In genomic region chr7:175955-176354, GRCh38 we compare ENCODE assay signal across 31 cellular contexts. TPM values are rescaled to one million over a fixed set of nuclear protein-coding genes. Genes with fewer than 3 reads are reported as not detected.
"Had no signal": no experiment of that assay in that cellular context is flagged by ENCODE, and none has a peak within 500 bp of the region (broad histone marks: within the 10 kb centered on the region; RNA-seq: fewer than 3 reads in every experiment).

No MANE protein-coding gene starts in this region.

- H3K4me1 ChIP-seq: body of pancreas, colonic mucosa had no signal

- FAIRE-seq: endometrium, endothelial cell of umbilical vein had no signal

- H3K9me3 ChIP-seq: adrenal gland, body of pancreas, colonic mucosa, esophagus squamous epithelium, gastroesophageal sphincter had no signal

- H3K27me3 ChIP-seq: adrenal gland, body of pancreas, cardiac muscle cell, colonic mucosa, gastroesophageal sphincter had no signal

- H3K4me3 ChIP-seq: adrenal gland, body of pancreas, cardiac muscle cell, colonic mucosa, esophagus squamous epithelium, gastroesophageal sphincter had no signal

- ATAC-seq: activated CD4-positive, alpha-beta T cell treated with anti-CD3 and anti-CD28 coated beads for 36 hours; activated CD8-positive, alpha-beta memory T cell treated with anti-CD3 and anti-CD28 coated beads, Interleukin-2, amount 10 ng/mL, durations not matched to agents 7 days and 5 days; activated CD8-positive, alpha-beta T cell treated with anti-CD3 and anti-CD28 coated beads, Interleukin-2, amount 10 ng/mL, durations not matched to agents 7 days and 5 days; activated naive CD8-positive, alpha-beta T cell treated with anti-CD3 and anti-CD28 coated beads, Interleukin-2, amount 50 U/mL, for 24 hours; body of pancreas; gastroesophageal sphincter had no signal

- DNase-seq: activated CD4-positive, alpha-beta memory T cell treated with anti-CD3 and anti-CD28 coated beads for 36 hours; activated CD4-positive, alpha-beta T cell treated with anti-CD3 and anti-CD28 coated beads for 36 hours; activated CD4-positive, alpha-beta T cell treated with anti-CD3 and anti-CD28 coated beads, Interleukin-2, amount 10 ng/mL, durations not matched to agents 24 days and 14 days; activated CD4-positive, CD25-positive, alpha-beta regulatory T cell; activated CD4-positive, CD25-positive, alpha-beta regulatory T cell treated with anti-CD3 and anti-CD28 coated beads, Interleukin-2, amount 50 U/mL, for 72 hours; activated CD8-positive, alpha-beta memory T cell treated with anti-CD3 and anti-CD28 coated beads, Interleukin-2, amount 10 ng/mL, durations not matched to agents 7 days and 5 days; activated CD8-positive, alpha-beta memory T cell treated with anti-CD3 and anti-CD28 coated beads, Interleukin-2, amount 50 U/mL, for 4 hours; activated CD8-positive, alpha-beta T cell treated with anti-CD3 and anti-CD28 coated beads, Interleukin-2, amount 10 ng/mL, durations not matched to agents 7 days and 5 days; activated effector memory CD4-positive, alpha-beta T cell treated with anti-CD3 and anti-CD28 coated beads, Interleukin-2, amount 50 U/mL, for 16 hours; activated naive CD4-positive, alpha-beta T cell treated with anti-CD3 and anti-CD28 coated beads for 36 hours; activated naive CD8-positive, alpha-beta T cell treated with anti-CD3 and anti-CD28 coated beads for 36 hours; activated naive CD8-positive, alpha-beta T cell treated with anti-CD3 and anti-CD28 coated beads, Interleukin-2, amount 50 U/mL, for 24 hours; activated T-cell treated with anti-CD3 and anti-CD28 coated beads, Interleukin-2, amount 50 U/mL, for 1 hour; activated T-cell treated with anti-CD3 and anti-CD28 coated beads, Interleukin-2, amount 50 U/mL, for 48 hours; amygdala; aorta; body of pancreas; central memory CD4-positive, alpha-beta T cell; cerebellar nuclear complex; effector CD8-positive, alpha-beta T cell; esophagus squamous epithelium; foreskin melanocyte; T-helper 2 cell had no signal

- H3K36me3 ChIP-seq: adrenal gland, cardiac muscle cell, colonic mucosa, esophagus squamous epithelium, gastroesophageal sphincter had no signal

- H3K27ac ChIP-seq: body of pancreas, colonic mucosa, epithelial cell of prostate, esophagus squamous epithelium had no signal

RNA-seq across cellular contexts. Expression of gene FAM20C, which starts 16.4 kb away (rescaled TPM):
- total RNA-seq: T-helper 1 cell treated with Interleukin-12 subunit alpha and Interleukin-12 subunit beta and Interleukin-4 antibody, amounts not matched to agents 30 ng/mL and 1 ng/mL, for 36 hours had no signal
